Comparison of ENCODE assay signal across 9 cellular contexts in genomic region chr10:48306870-48307531, GRCh38. TPM values are rescaled to one million over a fixed set of nuclear protein-coding genes. Genes with fewer than 3 reads are reported as not detected.
DNase-seq lines count a peak whose midpoint lies in the region; ATAC-seq, FAIRE-seq and TF ChIP-seq lines count a peak whose summit lies in the region.
"Had no signal": no experiment of that assay in that cellular context is flagged by ENCODE, and none has a peak within 500 bp of the region (broad histone marks: within the 10 kb centered on the region; RNA-seq: fewer than 3 reads in every experiment).

No MANE protein-coding gene starts in this region.

- peak overlapping the region; percentile 72; the same call in 1 of the 2 replicates for H3K27ac ChIP-seq in H1 (ENCODE audit: low read depth, low read length)

- no peak overlapping the region for H2BK20ac ChIP-seq in H1 (ENCODE audit: low read length)

- no peak for TF ChIP-seq CTCF in NB4 (IDR thresholded peaks at IDR 0.05; ENCODE audit: low read depth, low read length)
- TF ChIP-seq CTCF in H1 (IDR thresholded peaks at IDR 0.05; ENCODE audit: control extremely low read depth in 1 of 3, insufficient read depth in 1 of 3, low read depth in 1 of 3, low read length in 3 of 3) = no peak
- no peak for TF ChIP-seq CTCF in mucosa of descending colon (IDR thresholded peaks at IDR 0.05)

- intact Hi-C loops in mucosa of descending colon (cut with DNase I, micrococcal nuclease) = no loop called here

- H2BK120ac ChIP-seq in H1 (replicated peaks; ENCODE audit: low read depth, low read length) = no peak overlapping the region

- no peak overlapping the region for H3K56ac ChIP-seq in H1 (replicated peaks; ENCODE audit: insufficient read length, low read depth, low read length)

- peak; percentile 6 for DNase-seq in NCI-H1694 treated with DMSO at 0.1 percent for 48 hours (lab: John Stamatoyannopoulos, UW)
- DNase-seq in NCI-H1694 (lab: John Stamatoyannopoulos, UW) = no peak
- peak; percentile 68 for DNase-seq in HEK293T (ENCODE audit: extremely low spot score)
- DNase-seq in NB4 (ENCODE audit: low read depth) = peak; percentile 74
- DNase-seq in activated CD4-positive, alpha-beta T cell treated with anti-CD3 and anti-CD28 coated beads for 48 hours = peak; percentile 58
- peak in 1 of 2 experiments; percentile 56 for DNase-seq in H1 (ENCODE audit: low read depth in 1 of 2, low spot score in 2 of 2)
- DNase-seq in mucosa of descending colon = peak; percentile 67 to 80 (median 80)
- peak; percentile 27 to 41 for DNase-seq in stimulated activated CD8-positive, alpha-beta memory T cell treated with anti-CD3 and anti-CD28 coated beads, Interleukin-7, amount 100 ng/mL, for 1 hour (ENCODE audit: low read depth in 2 of 2)

- H2AFZ ChIP-seq in H1 (ENCODE audit: low read length) = no peak overlapping the region

- TF ChIP-seq RAD21 in H1 (IDR thresholded peaks at IDR 0.05 in 1 of 2, conservative IDR thresholded peaks at IDR 0.05 in 1 of 2; ENCODE audit: low read depth in 2 of 2, low read length in 2 of 2) = no peak

- peaks cover 0 to 6% of the 10 kb centered on the region in 2 experiments for H4K20me1 ChIP-seq in H1 (replicated peaks in 1 of 2; ENCODE audit: control insufficient read depth in 1 of 2, insufficient read depth in 2 of 2, low read length in 2 of 2)

- H3K27me3 ChIP-seq in H1 (replicated peaks in 1 of 4; ENCODE audit: control insufficient read depth in 3 of 4, extremely low read depth in 1 of 4, insufficient read depth in 3 of 4, low read length in 3 of 4) = no peaks in the 10 kb centered on the region

- FAIRE-seq in H1 (lab: Jason Lieb, UNC) = no peak
- FAIRE-seq: G401.6 had no signal

- peak overlapping the region; percentile 77 to 91 (median 86) for H3K9ac ChIP-seq in H1 (replicated peaks in 1 of 4; ENCODE audit: extremely low read depth in 1 of 4, low read depth in 3 of 4, low read length in 3 of 4)

- no peak for TF ChIP-seq EP300 in H1 (IDR thresholded peaks at IDR 0.05; ENCODE audit: borderline replicate concordance in 1 of 2, low read depth in 2 of 2, low read length in 2 of 2)

- POLR2A ChIA-PET in HEK293T (lab: Yijun Ruan, JAX) (no interaction called here), H1 (lab: Charles Lee; ENCODE audit: partially characterized antibody) (no interaction called here)

- H2BK15ac ChIP-seq in H1 (ENCODE audit: low read length) = no peak overlapping the region

- peak overlapping the region; percentile 76 for H3K4me3 ChIP-seq in NB4 (ENCODE audit: low read depth, low read length)
- peak overlapping the region; percentile 82 to 89 (median 85) for H3K4me3 ChIP-seq in H1 (ENCODE audit: extremely low read depth in 1 of 4, insufficient read depth in 2 of 4, low read depth in 3 of 4, low read length in 4 of 4)
- peak overlapping the region; percentile 92 for H3K4me3 ChIP-seq in mucosa of descending colon

- peak overlapping the region; percentile 13 for H4K5ac ChIP-seq in H1 (ENCODE audit: insufficient read length, low read depth, low read length)

- H3K9me3 ChIP-seq in H1 (ENCODE audit: insufficient read depth in 2 of 2, low read depth in 1 of 2, low read length in 1 of 2) (no peaks in the 10 kb centered on the region), mucosa of descending colon (no peaks in the 10 kb centered on the region)

- H4K91ac ChIP-seq in H1 (replicated peaks; ENCODE audit: insufficient read length, low read length) = no peak overlapping the region

- no peak overlapping the region for H3K14ac ChIP-seq in H1 (ENCODE audit: insufficient read length)

- no peak overlapping the region; the same call in 1 of the 2 replicates for H2BK5ac ChIP-seq in H1 (ENCODE audit: low read depth, low read length)

- no peaks in the 10 kb centered on the region; the same call in 1 of the 2 replicates for H3K79me1 ChIP-seq in H1 (ENCODE audit: low read depth, low read length)

- peak overlapping the region; percentile 91 for H4K8ac ChIP-seq in H1 (ENCODE audit: extremely low read depth, insufficient read depth, low read length)

- CTCF ChIA-PET in HEK293T (lab: Yijun Ruan, JAX) (no interaction called here), H1 (lab: Charles Lee; ENCODE audit: partially characterized antibody) (no interaction called here)

- H3K36me3 ChIP-seq in H1 (ENCODE audit: control insufficient read depth in 2 of 4, insufficient read depth in 4 of 4, low read length in 3 of 4) (no peaks in the 10 kb centered on the region), mucosa of descending colon (ENCODE audit: low read depth) (peaks cover 4% of the 10 kb centered on the region)

- H3K23me2 ChIP-seq in H1 (ENCODE audit: low read depth, low read length) = peaks cover 4% of the 10 kb centered on the region

- H2BK12ac ChIP-seq in H1 (ENCODE audit: low read depth, low read length) = no peak overlapping the region

- peaks cover 5 to 49% of the 10 kb centered on the region in 2 experiments; a peak in 3 of 4 replicates for H3K79me2 ChIP-seq in H1 (ENCODE audit: control insufficient read depth in 1 of 2, insufficient read depth in 2 of 2, low read length in 2 of 2)

- H3K4me1 ChIP-seq in H1 (replicated peaks in 1 of 4; ENCODE audit: control insufficient read depth in 3 of 4, insufficient read depth in 4 of 4, low read length in 3 of 4) (no peaks in the 10 kb centered on the region; a peak in 1 of 7 replicates), mucosa of descending colon (ENCODE audit: low read depth) (peaks cover 15% of the 10 kb centered on the region)

- no peak overlapping the region for H3K4ac ChIP-seq in H1 (replicated peaks; ENCODE audit: insufficient read length, low read depth, low read length)

- no peak for TF ChIP-seq POLR2A in NB4 (IDR thresholded peaks at IDR 0.05; ENCODE audit: extremely low read depth, insufficient read length)
- TF ChIP-seq POLR2A in H1 (IDR thresholded peaks at IDR 0.05; ENCODE audit: control extremely low read depth in 1 of 2, low read depth in 2 of 2, low read length in 2 of 2) = no peak

- H3K18ac ChIP-seq in H1 (ENCODE audit: extremely low read depth, low read length) = 0 out of 2 replicates have a peak overlapping the region, but pooled peaks have one; percentile 74

- no peak overlapping the region for H2AK5ac ChIP-seq in H1 (ENCODE audit: low read depth, low read length)

- H3K4me2 ChIP-seq in H1 (ENCODE audit: insufficient read depth in 1 of 2, low read depth in 2 of 2, low read length in 2 of 2) = peak overlapping the region; percentile 83 to 87

- 1% methylated on average over 15 of the region's 66 CpGs; no CpG with 5 or more reads in 1 of the 2 experiments for WGBS in H1 (ENCODE audit: extremely low coverage in 1 of 2, insufficient coverage in 1 of 2, insufficient read length in 1 of 2, insufficient replicate concordance in 2 of 2, low coverage in 1 of 2, low lambda C conversion rate in 2 of 2, missing lambda C conversion rate in 1 of 2), 2 experiments

- peak; percentile 58 for ATAC-seq in mucosa of descending colon

- no peak overlapping the region for H3K23ac ChIP-seq in H1 (ENCODE audit: insufficient read length)

TF ChIP-seq in HEK293T, 16 proteins besides CTCF, POLR2A, EP300 and RAD21 (continues in another document):
- TF ChIP-seq SUZ12 (IDR thresholded peaks at IDR 0.05) (no peak), ZNF384 (IDR thresholded peaks at IDR 0.05) (no peak), ARNT (IDR thresholded peaks at IDR 0.05) (no peak), HDGF (IDR thresholded peaks at IDR 0.05; ENCODE audit: borderline replicate concordance) (no peak), FOXM1 (IDR thresholded peaks at IDR 0.05; ENCODE audit: borderline replicate concordance) (no peak)

TF ChIP-seq in H1, 55 proteins besides CTCF, POLR2A, EP300 and RAD21:
- TF ChIP-seq BCL11A (IDR thresholded peaks at IDR 0.05; ENCODE audit: low read depth in 2 of 2, low read length in 2 of 2) (no peak), ASH2L (IDR thresholded peaks at IDR 0.05; ENCODE audit: low read length) (peak; percentile 51), E2F6 (IDR thresholded peaks at IDR 0.05) (no peak), PHF8 (conservative IDR thresholded peaks at IDR 0.05; ENCODE audit: low read depth, low read length) (peak; percentile 16; the same call in 1 of the 2 replicates), SIN3A (conservative IDR thresholded peaks at IDR 0.05 in 1 of 2, IDR thresholded peaks at IDR 0.05 in 1 of 2; ENCODE audit: low read depth in 1 of 2, low read length in 2 of 2) (peak; percentile 57 to 63; a peak in 2 of 4 replicates), KDM4A (IDR thresholded peaks at IDR 0.05; ENCODE audit: low read depth, low read length, severe bottlenecking) (peak; percentile 78), TAF1 (IDR thresholded peaks at IDR 0.05; ENCODE audit: low read depth, low read length) (0 out of 2 replicates have a peak, but pooled peaks have one; percentile 25)

RNA-seq across cellular contexts. Expression of gene MAPK8, which starts 0.5 kb away (rescaled TPM):
- 70.7 and 71.3 TPM in 2 replicates for total RNA-seq in H1 (2021; fragmentation: NEBNext Ultra II Directional; extraction: Animal tissue kit (Norgen Biotek cat#: 25700))
- 18.2 and 23.3 TPM in 2 replicates for polyA plus RNA-seq in H1 (2011; rRNA removed)
- 37.2 TPM for polyA plus RNA-seq in H1 (2011; cell fraction: cytosol; rRNA removed)
- 18.9 TPM for polyA plus RNA-seq in H1 (2011; cell fraction: nucleus; rRNA removed)
- polyA plus RNA-seq in H1 (2012, experiment 1 of 2) = 28.3 to 57.0 TPM (median 38.8 TPM) in 4 replicates
- polyA plus RNA-seq in H1 (2012, experiment 2 of 2) = 9.5 TPM
- polyA plus RNA-seq in H1 (2013, experiment 1 of 2) = 32.7 TPM
- polyA plus RNA-seq in H1 (2013, experiment 2 of 2) = 32.6 TPM
- polyA minus RNA-seq in H1 (2011; rRNA and poly(A)+ RNA removed) = 34.0 and 85.2 TPM in 2 replicates
- 27.7 TPM for polyA minus RNA-seq in H1 (2011; cell fraction: cytosol; rRNA and poly(A)+ RNA removed)
- 58.3 TPM for polyA minus RNA-seq in H1 (2011; cell fraction: nucleus; rRNA and poly(A)+ RNA removed)
- 10 to 100 TPM; 47.1 to 56.4 (median 53.5) TPM for total RNA-seq in mucosa of descending colon

RNA-seq across cellular contexts. Expression of gene FRMPD2, which starts 32.5 kb away (rescaled TPM):
- 0.07 and 0.10 TPM in 2 replicates for total RNA-seq in H1 (2021; fragmentation: NEBNext Ultra II Directional; extraction: Animal tissue kit (Norgen Biotek cat#: 25700))
- polyA plus RNA-seq in H1 (2011; rRNA removed) = 0.20 and 0.47 TPM in 2 replicates
- polyA plus RNA-seq in H1 (2011; cell fraction: cytosol; rRNA removed) = 0.26 TPM
- polyA plus RNA-seq in H1 (2011; cell fraction: nucleus; rRNA removed) = 1.1 TPM
- polyA plus RNA-seq in H1 (2012, experiment 1 of 2) = 0.13 to 0.32 TPM (median 0.25 TPM) in 4 replicates
- polyA plus RNA-seq in H1 (2012, experiment 2 of 2) = not detected
- polyA plus RNA-seq in H1 (2013, experiment 1 of 2) = 0.06 TPM
- 0.06 TPM for polyA plus RNA-seq in H1 (2013, experiment 2 of 2)
- polyA minus RNA-seq in H1 (2011; rRNA and poly(A)+ RNA removed) = 2.2 and 2.8 TPM in 2 replicates
- 0.81 TPM for polyA minus RNA-seq in H1 (2011; cell fraction: cytosol; rRNA and poly(A)+ RNA removed)
- 6.4 TPM for polyA minus RNA-seq in H1 (2011; cell fraction: nucleus; rRNA and poly(A)+ RNA removed)
- total RNA-seq in mucosa of descending colon = under 1 TPM in 2 of 3 donors, not detected in 1; 0.35 to 0.73 TPM
